11 cellular contexts compared by ENCODE assay signal in the genomic region with DNA sequence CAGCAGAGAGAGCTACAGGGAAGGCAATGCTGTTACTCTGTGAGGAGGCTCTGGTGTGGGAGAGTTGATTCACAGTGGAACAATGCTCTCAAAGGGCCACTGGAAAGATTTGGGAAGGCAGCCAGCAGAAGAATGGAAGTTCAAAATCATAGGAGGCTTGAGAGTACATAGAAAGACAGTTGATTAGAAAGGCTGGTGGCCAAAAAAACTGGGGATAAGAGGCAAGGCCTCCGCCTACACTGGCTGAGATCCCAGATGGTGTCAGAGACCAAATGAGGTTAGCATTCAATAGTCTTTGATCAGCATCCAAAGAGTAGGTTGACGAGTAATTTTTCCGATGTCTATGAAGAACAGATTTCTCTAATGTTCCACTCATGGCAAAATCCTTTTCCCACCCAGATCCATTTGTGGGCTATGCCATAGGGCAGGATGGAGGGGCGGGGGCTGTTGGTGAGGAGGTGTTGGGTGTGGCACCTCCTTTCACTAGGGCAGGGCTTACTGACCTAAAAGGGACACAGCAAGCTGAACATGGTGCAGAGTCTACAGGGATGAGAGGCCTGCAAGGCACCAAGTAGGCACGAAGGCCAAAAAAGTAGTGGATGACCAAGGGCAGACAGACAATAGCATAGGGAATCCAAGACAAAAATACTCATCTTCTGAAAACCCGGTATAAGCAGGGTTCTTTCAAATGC. TPM values are rescaled to one million over a fixed set of nuclear protein-coding genes. Genes with fewer than 3 reads are reported as not detected.
DNase-seq lines count a peak whose midpoint lies in the region; ATAC-seq and TF ChIP-seq lines count a peak whose summit lies in the region.
"Had no signal": no experiment of that assay in that cellular context is flagged by ENCODE, and none has a peak within 500 bp of the region (broad histone marks: within the 10 kb centered on the region; RNA-seq: fewer than 3 reads in every experiment).

No MANE protein-coding gene starts in this region.

- TF ChIP-seq CTCF in HFFc6 (IDR thresholded peaks at IDR 0.05) (no peak), foreskin fibroblast (IDR thresholded peaks at IDR 0.05; ENCODE audit: low read depth, low read length) (no peak), upper lobe of left lung (IDR thresholded peaks at IDR 0.05) (no peak)

- H3K36me3 ChIP-seq in upper lobe of left lung, result no peaks in the 10 kb centered on the region
- H3K36me3 ChIP-seq in CD4-positive, alpha-beta memory T cell (ENCODE audit: insufficient read depth, low read length), result no peaks in the 10 kb centered on the region

- H3K9me3 ChIP-seq in upper lobe of left lung, result no peaks in the 10 kb centered on the region
- H3K9me3 ChIP-seq in CD4-positive, alpha-beta memory T cell (ENCODE audit: control insufficient read depth in 1 of 2, low read length in 2 of 2), result no peaks in the 10 kb centered on the region
- H3K9me3 ChIP-seq: psoas muscle had no signal

- H3K4me3 ChIP-seq in foreskin fibroblast (ENCODE audit: low read depth in 1 of 2, low read length in 2 of 2), result no peak overlapping the region
- H3K4me3 ChIP-seq in upper lobe of left lung, result no peak overlapping the region
- no peak overlapping the region for H3K4me3 ChIP-seq in CD4-positive, alpha-beta memory T cell (ENCODE audit: low read length in 2 of 2)
- H3K4me3 ChIP-seq: psoas muscle had no signal

- no peak for TF ChIP-seq POLR2A in upper lobe of left lung (IDR thresholded peaks at IDR 0.05)

- peaks cover 17% of the 10 kb centered on the region for H3K27me3 Mint-ChIP-seq in HFFc6 (ENCODE audit: insufficient read depth)
- H3K27me3 Mint-ChIP-seq in CD4-positive, alpha-beta memory T cell, result peaks cover 0 to 2% of the 10 kb centered on the region in 2 donors

- POLR2A ChIA-PET in CD4-positive, alpha-beta memory T cell (lab: Charles Lee; ENCODE audit: partially characterized antibody), result no interaction called here

- ATAC-seq in upper lobe of left lung (ENCODE audit: low FRiP score in 2 of 2), result peak; percentile 56 to 66
- ATAC-seq: psoas muscle had no signal

- peaks cover 0 to 17% (median 7%) of the 10 kb centered on the region in 4 donors for H3K4me1 ChIP-seq in upper lobe of left lung
- no peaks in the 10 kb centered on the region for H3K4me1 ChIP-seq in CD4-positive, alpha-beta memory T cell (ENCODE audit: insufficient read depth, low read length)
- H3K4me1 ChIP-seq: psoas muscle had no signal

- no peak overlapping the region for H3K27ac ChIP-seq in upper lobe of left lung
- H3K27ac ChIP-seq in CD4-positive, alpha-beta memory T cell (ENCODE audit: low read depth, low read length), result no peak overlapping the region
- H3K27ac ChIP-seq: psoas muscle, WERI-Rb-1 had no signal

- DNase-seq in HFFc6 (peak; percentile 32), RPMI7951 (ENCODE audit: low read depth) (peak; percentile 94), foreskin fibroblast (peak; percentile 92 to 98), upper lobe of left lung (peak in 1 of 2 donors; percentile 53), SW480 (ENCODE audit: low spot score) (no peak), NCI-H1417 (lab: John Stamatoyannopoulos, UW) (no peak)
- DNase-seq in CD4-positive, alpha-beta memory T cell, result no peak
- DNase-seq: KG1, psoas muscle, WERI-Rb-1 had no signal

- no peak for TF ChIP-seq EP300 in upper lobe of left lung (IDR thresholded peaks at IDR 0.05)

- CTCF ChIA-PET in CD4-positive, alpha-beta memory T cell (lab: Charles Lee; ENCODE audit: partially characterized antibody), result interaction anchor here (0.8 kb wide), 1 partner anchor 9 kb away, joined by 3 read pairs; no protein-coding TSS in a partner anchor

- no peak overlapping the region for H3K4me3 Mint-ChIP-seq in HFFc6
- no peak overlapping the region for H3K4me3 Mint-ChIP-seq in CD4-positive, alpha-beta memory T cell
- H3K4me3 Mint-ChIP-seq: activated T-helper 1 cell treated with anti-CD3 and anti-CD28 coated beads, Interleukin-12 subunit alpha, Interleukin-12 subunit beta, Interleukin-2, Interleukin-4 antibody, amounts not matched to agents 30 ng/mL and 10 ng/mL and 1 ng/mL, durations not matched to agents 14 hours and 24 hours and 36 hours had no signal

- no peak overlapping the region for H3K27ac Mint-ChIP-seq in HFFc6
- no peak overlapping the region for H3K27ac Mint-ChIP-seq in CD4-positive, alpha-beta memory T cell
- H3K27ac Mint-ChIP-seq: activated T-helper 1 cell treated with anti-CD3 and anti-CD28 coated beads, Interleukin-12 subunit alpha, Interleukin-12 subunit beta, Interleukin-2, Interleukin-4 antibody, amounts not matched to agents 30 ng/mL and 10 ng/mL and 1 ng/mL, durations not matched to agents 14 hours and 24 hours and 36 hours had no signal

- intact Hi-C loops in CD4-positive, alpha-beta memory T cell (cut with micrococcal nuclease), result no loop called here

- 62% methylated on average over 6 of the region's 6 CpGs for WGBS in upper lobe of left lung, 2 donors

- no peaks in the 10 kb centered on the region for H3K27me3 ChIP-seq in upper lobe of left lung
- H3K27me3 ChIP-seq in CD4-positive, alpha-beta memory T cell (ENCODE audit: insufficient read depth, low read length), result no peaks in the 10 kb centered on the region

- H3K9me3 Mint-ChIP-seq in HFFc6, result no peaks in the 10 kb centered on the region
- H3K9me3 Mint-ChIP-seq in CD4-positive, alpha-beta memory T cell, result no peaks in the 10 kb centered on the region
- H3K9me3 Mint-ChIP-seq: activated T-helper 1 cell treated with anti-CD3 and anti-CD28 coated beads, Interleukin-12 subunit alpha, Interleukin-12 subunit beta, Interleukin-2, Interleukin-4 antibody, amounts not matched to agents 30 ng/mL and 10 ng/mL and 1 ng/mL, durations not matched to agents 14 hours and 24 hours and 36 hours had no signal

- peaks cover 4% of the 10 kb centered on the region; the same call in 1 of the 2 replicates for H3K4me1 Mint-ChIP-seq in HFFc6 (ENCODE audit: low read depth)
- peaks cover 0 to 2% (median 1%) of the 10 kb centered on the region in 4 donors for H3K4me1 Mint-ChIP-seq in CD4-positive, alpha-beta memory T cell

- no peaks in the 10 kb centered on the region for H3K36me3 Mint-ChIP-seq in HFFc6 (ENCODE audit: low read depth)
- H3K36me3 Mint-ChIP-seq in CD4-positive, alpha-beta memory T cell, result peaks cover 0 to 4% of the 10 kb centered on the region in 2 donors

RNA-seq across cellular contexts. Expression of gene TEC, which starts 15.1 kb away (rescaled TPM):
- under 1 TPM in 1 of 6 experiments, not detected in 5; 0.23 TPM for total RNA-seq in HFFc6 (2021; fragmentation: NEBNext Ultra II Directional; extraction: Animal tissue kit (Norgen Biotek cat#: 25700))
- total RNA-seq in RPMI7951 (2014; rRNA removed; shearing (Covaris generic)), result 3.6 and 3.8 TPM in 2 replicates
- total RNA-seq in upper lobe of left lung, result 10 to 100 TPM in 3 of 6 donors, 1 to 10 TPM in 3; 5.9 to 26.2 (median 10.1) TPM
- total RNA-seq in CD4-positive, alpha-beta memory T cell, result 1 to 10 TPM; 3.7 to 4.2 TPM
- under 1 TPM; 0.87 to 0.89 TPM for polyA plus RNA-seq in CD4-positive, alpha-beta memory T cell

Comparison
In these comparisons a context has a peak if more than half of its experiments do, and no peak if none do; other contexts are left out.
1. DNase-seq: peak in HFFc6 (single experiment), RPMI7951 (single experiment) and foreskin fibroblast (2 of 2); none in CD4-positive, alpha-beta memory T cell (0 of 5), SW480 (single experiment) and NCI-H1417 (0 of 3).